ENCODE assay signal across 1 cellular context in genomic region chr1:20710450-20711284, GRCh38.
TF ChIP-seq lines count a peak whose summit lies in the region.

No MANE protein-coding gene starts in this region.

TF ChIP-seq in HepG2, 621 proteins besides CTCF, POLR2A, EP300 and RAD21:
- TF ChIP-seq ZBTB21 (CRISPR knock-in tag; IDR thresholded peaks at IDR 0.05) (no peak), ZNF629 (CRISPR knock-in tag; conservative IDR thresholded peaks at IDR 0.05) (0 out of 2 replicates have a peak, but pooled peaks have one; percentile 25)
